Comparison of ENCODE assay signal across 25 cellular contexts in genomic region chr10:100485336-100485735, GRCh38. TPM values are rescaled to one million over a fixed set of nuclear protein-coding genes. Genes with fewer than 3 reads are reported as not detected.
"Had no signal": no experiment of that assay in that cellular context is flagged by ENCODE, and none has a peak within 500 bp of the region (broad histone marks: within the 10 kb centered on the region; RNA-seq: fewer than 3 reads in every experiment).

No MANE protein-coding gene starts in this region.

- H3K9me3 ChIP-seq: left lung, right atrium auricular region, tibial nerve, vagina had no signal

- H3K4me3 Mint-ChIP-seq: activated CD8-positive, alpha-beta memory T cell treated with anti-CD3 and anti-CD28 coated beads, Interleukin-2, amount 10 ng/mL, durations not matched to agents 7 days and 5 days; central memory CD8-positive, alpha-beta T cell; stimulated activated naive B cell treated with anti-CD40 and anti-IgM and Interleukin-4, amounts not matched to agents 10 μg/mL and 1 μg/mL and 100 μg/mL, for 72 hours had no signal

- ATAC-seq: activated CD8-positive, alpha-beta memory T cell treated with anti-CD3 and anti-CD28 coated beads, Interleukin-2, amount 10 ng/mL, durations not matched to agents 7 days and 5 days; activated naive CD4-positive, alpha-beta T cell treated with anti-CD3 and anti-CD28 coated beads, Interleukin-2, amount 50 U/mL, for 72 hours; left lung; stimulated activated naive B cell treated with anti-CD40 and anti-IgM and Interleukin-4, amounts not matched to agents 10 μg/mL and 1 μg/mL and 100 μg/mL, for 72 hours had no signal

- H3K4me3 ChIP-seq: coronary artery, left lung, right atrium auricular region, tibial nerve, vagina had no signal

- DNase-seq: activated CD4-positive, alpha-beta T cell treated with anti-CD3 and anti-CD28 coated beads, Interleukin-2, amount 50 U/mL, for 48 hours; activated CD4-positive, CD25-positive, alpha-beta regulatory T cell treated with anti-CD3 and anti-CD28 coated beads, Interleukin-2, amount 50 U/mL, for 72 hours; activated CD8-positive, alpha-beta memory T cell treated with anti-CD3 and anti-CD28 coated beads, Interleukin-2, amount 10 ng/mL, durations not matched to agents 7 days and 5 days; activated T-cell treated with anti-CD3 and anti-CD28 coated beads, Interleukin-2, amount 50 U/mL, for 1 hour; amniotic stem cell; brain microvascular endothelial cell; effector CD8-positive, alpha-beta T cell; foreskin melanocyte; left lung; mammary epithelial cell; naive B cell; nucleus accumbens; posterior cingulate gyrus; stimulated activated CD4-positive, alpha-beta T cell treated with anti-CD3 and anti-CD28 coated beads, Interleukin-4, amount 100 ng/mL, for 1 hour; stimulated activated naive B cell treated with anti-CD40 and anti-IgM and Interleukin-4, amounts not matched to agents 10 μg/mL and 1 μg/mL and 100 μg/mL, for 72 hours had no signal

- H3K27me3 ChIP-seq: brain microvascular endothelial cell, right atrium auricular region, vagina had no signal

- H3K27ac Mint-ChIP-seq: activated CD8-positive, alpha-beta memory T cell treated with anti-CD3 and anti-CD28 coated beads, Interleukin-2, amount 10 ng/mL, durations not matched to agents 7 days and 5 days; activated naive CD4-positive, alpha-beta T cell treated with anti-CD3 and anti-CD28 coated beads, Interleukin-2, amount 50 U/mL, for 72 hours; stimulated activated naive B cell treated with anti-CD40 and anti-IgM and Interleukin-4, amounts not matched to agents 10 μg/mL and 1 μg/mL and 100 μg/mL, for 72 hours had no signal

- H3K9me3 Mint-ChIP-seq: central memory CD8-positive, alpha-beta T cell had no signal

RNA-seq across cellular contexts. Expression of gene WNT8B, which starts 22.5 kb away (rescaled TPM):
- total RNA-seq: fibroblast of lung, mammary epithelial cell, mononuclear cell, right atrium auricular region, skeletal muscle tissue, subcutaneous adipose tissue, tibial nerve, vagina had no signal
